8 cellular contexts compared by ENCODE assay signal in genomic region chr10:86261933-86262665, GRCh38.
A peak's percentile ranks its signal among the peaks of the same experiment; 100 is the strongest.
DNase-seq lines count a peak whose midpoint lies in the region; ATAC-seq and TF ChIP-seq lines count a peak whose summit lies in the region.

No MANE protein-coding gene starts in this region.

- CTCF ChIA-PET in RWPE1 (lab: Yijun Ruan, JAX), result interaction anchor here (0.5 to 1.4 kb wide), 5 partner anchors 40 to 175 kb away, joined by 3 to 4 read pairs (median 4); no protein-coding TSS in a partner anchor

- H3K27ac ChIP-seq in RWPE1, result no peak overlapping the region

- TF ChIP-seq CTCF in GM13977 (IDR thresholded peaks at IDR 0.05; ENCODE audit: extremely low read depth, insufficient read depth, missing control alignments) (peak; percentile 48), RWPE1 (conservative IDR thresholded peaks at IDR 0.05; ENCODE audit: low read depth) (no peak)

- peak; percentile 56 for ATAC-seq in HG03175 (IDR thresholded peaks at IDR 0.05; ENCODE audit: unreplicated experiment)

- POLR2A ChIA-PET in RWPE1 (lab: Yijun Ruan, JAX; ENCODE audit: low non-redundant PET), result no interaction called here

- in situ Hi-C loops in GM13977 (cut with MboI; ENCODE audit: low pct_unique_long_range_greater_than_20kb, low sequenced_read_pairs, unreplicated experiment), result no loop called here

- peak; percentile 10 for DNase-seq in CD1c-positive myeloid dendritic cell (ENCODE audit: extremely low spot score)
- peak; percentile 82 for DNase-seq in GM13977 (ENCODE audit: low spot score)
- peak; percentile 32 for DNase-seq in RWPE1 (ENCODE audit: low spot score)
- DNase-seq in inferior parietal cortex (ENCODE audit: extremely low spot score), result peak; percentile 50
- no peak for DNase-seq in SHP77 treated with DMSO at 0.1 percent for 48 hours (lab: John Stamatoyannopoulos, UW)
- no peak for DNase-seq in cerebellum (ENCODE audit: low spot score)
- DNase-seq in NCI-H226, result no peak

Comparison
In these comparisons a context has a peak if more than half of its experiments do, and no peak if none do; other contexts are left out.
1. DNase-seq: peak in CD1c-positive myeloid dendritic cell (single experiment), GM13977 (single experiment), RWPE1 (single experiment) and inferior parietal cortex (single experiment); none in SHP77 treated with DMSO at 0.1 percent for 48 hours (single experiment), cerebellum (single experiment) and NCI-H226 (single experiment).